Comparison of ENCODE assay signal across 8 cellular contexts in the genomic region with DNA sequence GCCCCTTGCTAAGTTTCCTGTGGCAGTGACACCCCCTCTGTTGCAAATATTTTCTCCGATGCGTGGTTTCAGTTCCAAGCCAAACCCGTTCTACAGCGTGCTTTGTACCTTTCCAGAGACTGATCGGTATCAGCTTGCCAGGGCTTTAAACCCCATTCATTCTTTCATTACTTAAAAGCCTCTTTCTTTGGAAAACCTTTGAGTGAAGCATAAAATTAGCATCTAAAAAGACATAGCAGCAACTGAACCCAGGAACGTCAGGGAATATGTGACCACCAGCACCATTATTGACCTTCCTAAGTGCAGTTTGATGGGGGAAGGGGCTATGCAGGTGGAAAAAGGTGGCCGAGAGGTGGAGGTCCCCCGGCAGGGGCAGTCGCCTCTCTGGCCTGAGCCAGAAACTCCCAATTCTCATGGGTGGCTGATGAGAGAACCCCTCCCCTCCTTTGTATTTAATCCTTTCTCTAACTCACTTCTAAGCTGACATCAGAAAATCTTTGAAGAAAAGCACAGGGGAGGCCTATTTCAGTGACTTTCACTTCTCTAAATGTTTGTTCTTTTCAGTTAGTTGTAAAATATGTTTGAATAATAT.
DNase-seq lines count a peak whose midpoint lies in the region; ATAC-seq, FAIRE-seq and TF ChIP-seq lines count a peak whose summit lies in the region.

No MANE protein-coding gene starts in this region.

- no peaks in the 10 kb centered on the region for H3K9me1 ChIP-seq in keratinocyte (ENCODE audit: control insufficient read depth, extremely low read depth, insufficient read depth, low read length)

- peak; percentile 61 for FAIRE-seq in keratinocyte (lab: Jason Lieb, UNC)

- peak; percentile 58 for ATAC-seq in GM21786 (IDR thresholded peaks at IDR 0.05; ENCODE audit: unreplicated experiment)
- ATAC-seq in Panc1: no peak

- H3K27me3 ChIP-seq in Panc1 (ENCODE audit: control insufficient read depth, insufficient read depth, low read length) (no peaks in the 10 kb centered on the region), keratinocyte (ENCODE audit: control insufficient read depth, extremely low read depth, insufficient read depth, low read length) (no peaks in the 10 kb centered on the region)

- in situ Hi-C loops in Panc1 (cut with HindIII; ENCODE audit: low pct_unique_long_range_greater_than_20kb, low sequenced_read_pairs): no loop called here

- no TSS peak for BruUV-seq in Panc1 (replicated peaks; lab: Mats Ljungman, UMichigan)

- peaks cover 9% of the 10 kb centered on the region for H3K9me3 ChIP-seq in ES-I3 (ENCODE audit: control insufficient read depth, insufficient read depth, low read length)
- H3K9me3 ChIP-seq in Panc1 (ENCODE audit: control insufficient read depth, insufficient read depth, low read depth, low read length): peaks cover 8% of the 10 kb centered on the region
- peaks cover 4% of the 10 kb centered on the region for H3K9me3 ChIP-seq in keratinocyte (ENCODE audit: control insufficient read depth, low read depth, low read length)

- peak overlapping the region in 1 of 2 experiments; percentile 19; a peak in 2 of 4 replicates for H3K4me3 ChIP-seq in Panc1 (ENCODE audit: low read depth in 2 of 2, low read length in 2 of 2)
- H3K4me3 ChIP-seq in keratinocyte (ENCODE audit: control insufficient read depth in 2 of 3, extremely low read depth in 1 of 3, insufficient read depth in 2 of 3, low read depth in 1 of 3, low read length in 3 of 3): peak overlapping the region in 2 of 3 experiments; percentile 20 to 57

- no peaks in the 10 kb centered on the region for H4K20me1 ChIP-seq in keratinocyte (ENCODE audit: control insufficient read depth, extremely low read depth, insufficient read depth, low read length)

- no peaks in the 10 kb centered on the region for H3K36me3 ChIP-seq in ES-I3 (ENCODE audit: insufficient read depth, low read length)
- no peaks in the 10 kb centered on the region for H3K36me3 ChIP-seq in Panc1 (ENCODE audit: control insufficient read depth, insufficient read depth, low read length)
- H3K36me3 ChIP-seq in keratinocyte (ENCODE audit: control insufficient read depth in 2 of 2, extremely low read depth in 1 of 2, insufficient read depth in 2 of 2, low read length in 2 of 2): no peaks in the 10 kb centered on the region

- peak overlapping the region; percentile 64 for H2AFZ ChIP-seq in keratinocyte (ENCODE audit: control insufficient read depth, low read length)

- H3K4me2 ChIP-seq in keratinocyte (ENCODE audit: control insufficient read depth, extremely low read depth, insufficient read depth, low read depth, low read length): peak overlapping the region; percentile 70

- dilution Hi-C loops in keratinocyte (cut with MboI; ENCODE audit: extremely low pct_ligation_motif_present, low sequenced_read_pairs): no loop called here

- POLR2A ChIA-PET in Panc1 (lab: Charles Lee): interaction anchor here (0.5 kb wide), 1 partner anchor 131 kb away, joined by 3 read pairs; no protein-coding TSS in a partner anchor

- H3K27ac ChIP-seq in Panc1 (ENCODE audit: low read length) (peak overlapping the region; percentile 25; the same call in 1 of the 2 replicates), keratinocyte (ENCODE audit: control insufficient read depth, insufficient read depth, low read length) (peak overlapping the region; percentile 44)

- CTCF ChIA-PET in Panc1 (lab: Charles Lee): no interaction called here

- intact Hi-C loops in Panc1 (cut with micrococcal nuclease; ENCODE audit: unreplicated experiment): no loop called here

- no peaks in the 10 kb centered on the region for H3K79me2 ChIP-seq in keratinocyte (ENCODE audit: control insufficient read depth, insufficient read depth, low read length)

- H3K9ac ChIP-seq in ES-I3 (ENCODE audit: low read depth, low read length) (peak overlapping the region; percentile 25), keratinocyte (ENCODE audit: control insufficient read depth, extremely low read depth, insufficient read depth, low read length) (peak overlapping the region; percentile 65)

- TF ChIP-seq CTCF in Panc1 (IDR thresholded peaks at IDR 0.05): no peak
- TF ChIP-seq CTCF in keratinocyte (optimal IDR thresholded peaks at IDR 0.05 in 1 of 3, IDR thresholded peaks at IDR 0.05 in 1 of 3, conservative IDR thresholded peaks at IDR 0.05 in 1 of 3; ENCODE audit: extremely low read depth in 1 of 3, insufficient read depth in 2 of 3, low read length in 3 of 3): no peak

- H3K4me1 ChIP-seq in ES-I3 (ENCODE audit: insufficient read depth, low read length) (peaks cover 27% of the 10 kb centered on the region), Panc1 (ENCODE audit: control insufficient read depth, insufficient read depth, low read length) (no peaks in the 10 kb centered on the region; the same call in 1 of the 2 replicates), keratinocyte (ENCODE audit: control insufficient read depth, extremely low read depth, insufficient read depth, low read length) (peaks cover 11% of the 10 kb centered on the region)

- DNase-seq in Panc1 (ENCODE audit: low read depth, low spot score): no peak
- DNase-seq in keratinocyte (ENCODE audit: low read depth, low spot score): no peak
- DNase-seq in AG08395 (ENCODE audit: low spot score): no peak
- no peak for DNase-seq in HCEC 1CT
- DNase-seq in retina: no peak
- DNase-seq in activated effector memory CD4-positive, alpha-beta T cell treated with Interleukin-2 at 50 U/mL for 16 hours: no peak
